Comparison of ENCODE assay signal across 8 cellular contexts in genomic region chr14:20680843-20681347, GRCh38. TPM values are rescaled to one million over a fixed set of nuclear protein-coding genes. Genes with fewer than 3 reads are reported as not detected.
A peak's percentile ranks its signal among the peaks of the same experiment; 100 is the strongest.
DNase-seq lines count a peak whose midpoint lies in the region; ATAC-seq and TF ChIP-seq lines count a peak whose summit lies in the region.

No MANE protein-coding gene starts in this region.

- H3K4me3 ChIP-seq in endodermal cell (ENCODE audit: low read length): peak overlapping the region; percentile 98
- no peak overlapping the region for H3K4me3 ChIP-seq in trophoblast cell (ENCODE audit: low read depth, low read length)

- H3K36me3 ChIP-seq in endodermal cell (ENCODE audit: control insufficient read depth, insufficient read depth, low read length) (no peaks in the 10 kb centered on the region), trophoblast cell (ENCODE audit: control insufficient read depth in 1 of 2, insufficient read depth in 2 of 2, low read length in 2 of 2) (no peaks in the 10 kb centered on the region)

- H3K4me1 ChIP-seq in endodermal cell (ENCODE audit: control insufficient read depth, insufficient read depth, low read length) (peaks cover 4% of the 10 kb centered on the region), trophoblast cell (ENCODE audit: control insufficient read depth in 1 of 2, insufficient read depth in 2 of 2, low read length in 2 of 2) (peaks cover 0 to 15% of the 10 kb centered on the region in 2 experiments)

- H3K18ac ChIP-seq in trophoblast cell (ENCODE audit: low read length): no peak overlapping the region

- H3K4ac ChIP-seq in trophoblast cell (ENCODE audit: low read depth, low read length): no peak overlapping the region

- H3K9ac ChIP-seq in endodermal cell (ENCODE audit: extremely low read depth, low read length, poor library complexity, severe bottlenecking): peak overlapping the region; percentile 56
- H3K9ac ChIP-seq in trophoblast cell (ENCODE audit: low read length): no peak overlapping the region

- peak overlapping the region; percentile 79 for H3K4me2 ChIP-seq in trophoblast cell (ENCODE audit: low read length)

- no peaks in the 10 kb centered on the region for H3K36me3 Mint-ChIP-seq in endodermal cell (ENCODE audit: low read depth)

- H3K79me2 ChIP-seq in trophoblast cell (ENCODE audit: control insufficient read depth, insufficient read depth, low read length, poor library complexity): peaks cover 11% of the 10 kb centered on the region

- H3K23ac ChIP-seq in trophoblast cell (ENCODE audit: low read length): no peak overlapping the region

- peak overlapping the region; percentile 96 for H3K27ac Mint-ChIP-seq in endodermal cell

- no peak overlapping the region for H3K4me3 Mint-ChIP-seq in endodermal cell

- TF ChIP-seq CTCF in endodermal cell (conservative IDR thresholded peaks at IDR 0.05): no peak

- ATAC-seq in HG03469 (IDR thresholded peaks at IDR 0.05; ENCODE audit: unreplicated experiment) (peak; percentile 26), GM21390 (IDR thresholded peaks at IDR 0.05; ENCODE audit: unreplicated experiment) (no peak)

- no peak overlapping the region for H2AK5ac ChIP-seq in trophoblast cell (ENCODE audit: low read length)

- H3K9me3 ChIP-seq in endodermal cell (ENCODE audit: control insufficient read depth, low read length): no peaks in the 10 kb centered on the region
- no peaks in the 10 kb centered on the region for H3K9me3 ChIP-seq in trophoblast cell (ENCODE audit: insufficient read depth, low read depth, low read length)

- no peak overlapping the region for H2BK120ac ChIP-seq in trophoblast cell (ENCODE audit: insufficient read depth, low read length, poor library complexity)

- no peak overlapping the region for H4K8ac ChIP-seq in trophoblast cell (ENCODE audit: low read depth, low read length)

- H3K79me1 ChIP-seq in trophoblast cell (ENCODE audit: low read length): peaks cover 16% of the 10 kb centered on the region

- DNase-seq in stimulated activated CD4-positive, alpha-beta T cell treated with anti-CD3 and anti-CD28 coated beads, Interleukin-12 subunit alpha, Interleukin-12 subunit beta, amount 100 ng/mL, for 4 hours: peak; percentile 23
- DNase-seq in stimulated activated CD4-positive, alpha-beta T cell treated with anti-CD3 and anti-CD28 coated beads, Interleukin-2, amount 100 ng/mL, for 48 hours: no peak
- DNase-seq in endodermal cell (no peak), trophoblast cell (no peak), retina (no peak), T-helper 2 cell (no peak)

- H4K12ac ChIP-seq in trophoblast cell (ENCODE audit: low read depth, low read length): no peak overlapping the region

- no peak overlapping the region for H4K91ac ChIP-seq in trophoblast cell (ENCODE audit: low read depth, low read length)

- no peak overlapping the region for H2BK5ac ChIP-seq in trophoblast cell (ENCODE audit: low read depth, low read length, poor library complexity)

- peaks cover 2% of the 10 kb centered on the region for H3K27me3 Mint-ChIP-seq in endodermal cell (ENCODE audit: insufficient read depth)

- no peak overlapping the region for H2BK12ac ChIP-seq in trophoblast cell (ENCODE audit: low read length)

- peak overlapping the region; percentile 37 for H2AFZ ChIP-seq in trophoblast cell (ENCODE audit: insufficient read depth, low read length, poor library complexity)

- no peak overlapping the region for H3K27ac ChIP-seq in endodermal cell (ENCODE audit: low read depth, low read length)
- no peak overlapping the region for H3K27ac ChIP-seq in trophoblast cell (ENCODE audit: low read depth, low read length)

- H3K9me3 Mint-ChIP-seq in endodermal cell: no peaks in the 10 kb centered on the region

- 27 to 37% methylated on average over 7 of the region's 7 CpGs for WGBS in endodermal cell (ENCODE audit: insufficient coverage in 1 of 2, insufficient read length in 1 of 2), 2 experiments
- WGBS in trophoblast cell (ENCODE audit: extremely low coverage, insufficient coverage, insufficient read length): no CpG with 5 or more reads among the region's 7 CpGs

- H3K4me1 Mint-ChIP-seq in endodermal cell: peaks cover 10% of the 10 kb centered on the region

- H3K27me3 ChIP-seq in endodermal cell (ENCODE audit: control insufficient read depth, insufficient read depth, low read length, poor library complexity, severe bottlenecking): no peaks in the 10 kb centered on the region
- no peaks in the 10 kb centered on the region for H3K27me3 ChIP-seq in trophoblast cell (ENCODE audit: insufficient read depth, low read length)

- no peak overlapping the region for H3K14ac ChIP-seq in trophoblast cell (ENCODE audit: low read length)

RNA-seq across cellular contexts. Expression of gene RNASE4, which starts 3.5 kb away (rescaled TPM):
- total RNA-seq in endodermal cell: 1 to 10 TPM in 1 of 2 donors, under 1 TPM in 1; 0.73 to 1.6 TPM
- polyA plus RNA-seq in endodermal cell (2013, experiment 1 of 2): 2.6 TPM
- 4.6 TPM for polyA plus RNA-seq in endodermal cell (2013, experiment 2 of 2)
- 3.7 and 4.6 TPM in 2 replicates for polyA plus RNA-seq in trophoblast cell (2013)

RNA-seq across cellular contexts. Expression of gene ANG, which starts 7.7 kb away (rescaled TPM):
- total RNA-seq in endodermal cell: 1 to 10 TPM; 2.6 to 3.4 TPM
- polyA plus RNA-seq in endodermal cell (2013, experiment 1 of 2): 6.4 TPM
- polyA plus RNA-seq in endodermal cell (2013, experiment 2 of 2): 4.8 TPM
- 2.5 and 3.4 TPM in 2 replicates for polyA plus RNA-seq in trophoblast cell (2013)

RNA-seq across cellular contexts. Expression of gene OR6S1, which starts 39.4 kb away (rescaled TPM):
- not detected for total RNA-seq in endodermal cell
- polyA plus RNA-seq in endodermal cell (2013, experiment 1 of 2): not detected
- polyA plus RNA-seq in endodermal cell (2013, experiment 2 of 2): not detected
- not detected in 2 replicates for polyA plus RNA-seq in trophoblast cell (2013)
